13 cellular contexts compared by ENCODE assay signal in the genomic region with DNA sequence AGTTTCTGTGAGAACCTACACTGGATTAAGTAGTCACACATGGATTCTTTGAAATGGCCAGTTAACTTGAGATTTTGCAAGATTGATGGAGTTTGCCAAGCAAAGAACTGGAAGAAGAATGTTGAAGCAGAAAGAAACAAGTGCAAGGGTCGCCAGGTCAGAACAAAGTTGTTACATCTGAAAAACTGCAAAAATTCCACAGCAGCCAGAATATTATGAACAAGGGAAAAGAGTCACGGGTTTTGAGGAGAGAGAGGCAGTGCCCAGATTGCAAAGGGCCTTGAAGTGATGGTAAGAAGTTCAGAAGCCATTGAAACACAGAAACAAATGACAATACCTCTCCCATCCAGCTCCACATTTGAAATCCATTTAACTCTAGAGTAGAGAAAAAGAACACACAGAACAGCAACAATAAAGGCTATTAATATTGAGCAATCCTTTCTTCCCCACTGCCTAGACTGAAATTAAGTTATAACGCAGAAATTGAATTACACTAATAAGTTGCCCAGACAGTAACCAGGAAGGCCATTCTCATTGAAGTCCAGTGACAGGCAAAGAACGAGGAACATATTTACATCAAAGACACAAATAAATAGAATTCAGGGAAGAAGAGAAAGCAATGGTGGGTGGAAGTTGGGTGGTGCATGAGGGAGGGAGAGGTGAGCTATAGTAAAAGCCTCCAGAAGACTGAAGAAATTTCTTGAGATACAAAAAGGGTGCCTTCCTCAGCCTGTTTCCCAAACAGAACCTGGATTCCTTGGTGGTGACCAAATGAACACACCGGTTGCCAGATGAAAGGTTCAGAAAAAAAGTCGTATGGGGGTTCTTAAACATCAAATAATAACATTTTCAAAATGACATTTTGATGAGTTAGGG.
"Had no signal": no experiment of that assay in that cellular context is flagged by ENCODE, and none has a peak within 500 bp of the region (broad histone marks: within the 10 kb centered on the region; RNA-seq: fewer than 3 reads in every experiment).

No MANE protein-coding gene starts in this region.

- H3K27ac ChIP-seq: upper lobe of right lung had no signal

- H3K27me3 Mint-ChIP-seq: stimulated activated naive B cell treated with anti-CD40 and anti-IgM and Interleukin-4, amounts not matched to agents 10 μg/mL and 1 μg/mL and 100 μg/mL, for 72 hours had no signal

- DNase-seq: activated CD4-positive, alpha-beta T cell treated with anti-CD3 and anti-CD28 coated beads for 1 hour; activated effector memory CD4-positive, alpha-beta T cell treated with anti-CD3 and anti-CD28 coated beads, Interleukin-2, amount 50 U/mL, for 16 hours; activated T-cell treated with anti-CD3 and anti-CD28 coated beads for 4 hours; aorta; immature natural killer cell; spleen; stimulated activated CD4-positive, alpha-beta T cell treated with anti-CD3 and anti-CD28 coated beads, Interleukin-1b, Interleukin-23, amount 100 ng/mL, for 48 hours; stimulated activated naive B cell treated with anti-CD40 and anti-IgM and Interleukin-4, amounts not matched to agents 10 μg/mL and 1 μg/mL and 100 μg/mL, for 72 hours; T-helper 9 cell; upper lobe of right lung had no signal

- H3K36me3 ChIP-seq: breast epithelium, upper lobe of right lung had no signal

- H3K4me1 ChIP-seq: breast epithelium, upper lobe of right lung had no signal

- H3K4me3 ChIP-seq: breast epithelium, lung, spleen, upper lobe of right lung had no signal

- H3K27ac Mint-ChIP-seq: stimulated activated naive B cell treated with anti-CD40 and anti-IgM and Interleukin-4, amounts not matched to agents 10 μg/mL and 1 μg/mL and 100 μg/mL, for 72 hours had no signal

- H3K4me3 Mint-ChIP-seq: immature natural killer cell; stimulated activated naive B cell treated with anti-CD40 and anti-IgM and Interleukin-4, amounts not matched to agents 10 μg/mL and 1 μg/mL and 100 μg/mL, for 72 hours had no signal

- H3K27me3 ChIP-seq: breast epithelium, spleen, upper lobe of right lung had no signal

- H3K9me3 Mint-ChIP-seq: immature natural killer cell; stimulated activated naive B cell treated with anti-CD40 and anti-IgM and Interleukin-4, amounts not matched to agents 10 μg/mL and 1 μg/mL and 100 μg/mL, for 72 hours had no signal

- ATAC-seq: esophagus mucosa; stimulated activated naive B cell treated with anti-CD40 and anti-IgM and Interleukin-4, amounts not matched to agents 10 μg/mL and 1 μg/mL and 100 μg/mL, for 72 hours; upper lobe of right lung had no signal

- H3K9me3 ChIP-seq: breast epithelium, spleen, upper lobe of right lung had no signal
